ENCODE assay signal across 12 cellular contexts in genomic region chr1:156675271-156675708, GRCh38. TPM values are rescaled to one million over a fixed set of nuclear protein-coding genes. Genes with fewer than 3 reads are reported as not detected.
A peak's percentile ranks its signal among the peaks of the same experiment; 100 is the strongest.
DNase-seq lines count a peak whose midpoint lies in the region; ATAC-seq and TF ChIP-seq lines count a peak whose summit lies in the region.
"Had no signal": no experiment of that assay in that cellular context is flagged by ENCODE, and none has a peak within 500 bp of the region (broad histone marks: within the 10 kb centered on the region; RNA-seq: fewer than 3 reads in every experiment).

No MANE protein-coding gene starts in this region.

- H3K27me3 ChIP-seq in SK-N-SH (ENCODE audit: insufficient read depth), result no peaks in the 10 kb centered on the region

- peaks cover 37% of the 10 kb centered on the region for H3K9me3 Mint-ChIP-seq in glutamatergic neuron (ENCODE audit: unreplicated experiment)
- H3K9me3 Mint-ChIP-seq in osteocyte (ENCODE audit: unreplicated experiment), result no peaks in the 10 kb centered on the region
- H3K9me3 Mint-ChIP-seq: naive B cell had no signal

- DNase-seq in AG10803 (ENCODE audit: low read depth), result no peak
- DNase-seq in SK-N-SH, result peak; percentile 89
- DNase-seq in glutamatergic neuron, result no peak
- DNase-seq in osteocyte (ENCODE audit: extremely low spot score, unreplicated experiment), result no peak
- DNase-seq: activated naive CD4-positive, alpha-beta T cell treated with anti-CD3 and anti-CD28 coated beads, Interleukin-2, amount 50 U/mL, for 16 hours; erythroblast; naive B cell had no signal

- peak overlapping the region; percentile 41 for H3K4me3 ChIP-seq in AG10803 (ENCODE audit: low read length)
- peak overlapping the region; percentile 55 to 71 for H3K4me3 ChIP-seq in SK-N-SH (ENCODE audit: low read depth in 2 of 2, low read length in 1 of 2)

- peaks cover 23% of the 10 kb centered on the region for H3K79me2 ChIP-seq in SK-N-SH (ENCODE audit: insufficient read depth)

- H3K27ac Mint-ChIP-seq in glutamatergic neuron (ENCODE audit: unreplicated experiment) (peak overlapping the region; percentile 97), osteocyte (ENCODE audit: unreplicated experiment) (peak overlapping the region; percentile 73)
- H3K27ac Mint-ChIP-seq: naive B cell had no signal

- POLR2A ChIA-PET in SK-N-SH (lab: Yijun Ruan, JAX), result interaction anchor here (0.8 to 3.3 kb wide), 9 partner anchors 10 to 368 kb away, joined by 3 to 36 read pairs (median 4); partner anchors contain the start of genes CRABP2, ISG20L2, METTL25B and MRPL24

- peaks cover 3% of the 10 kb centered on the region for H3F3A ChIP-seq in SK-N-SH (replicated peaks; ENCODE audit: insufficient read depth)

- TF ChIP-seq RAD21 in SK-N-SH (IDR thresholded peaks at IDR 0.05; ENCODE audit: low read length), result no peak

- H3K9me3 ChIP-seq in SK-N-SH, result no peaks in the 10 kb centered on the region

- peak overlapping the region; percentile 98 for H3K4me2 ChIP-seq in SK-N-SH

- H3K4me1 Mint-ChIP-seq in glutamatergic neuron (ENCODE audit: low read depth, unreplicated experiment) (peaks cover 45% of the 10 kb centered on the region), osteocyte (ENCODE audit: unreplicated experiment) (peaks cover 45% of the 10 kb centered on the region)

- H3K27me3 Mint-ChIP-seq in glutamatergic neuron (ENCODE audit: unreplicated experiment), result peaks cover 29% of the 10 kb centered on the region
- H3K27me3 Mint-ChIP-seq in osteocyte (ENCODE audit: unreplicated experiment), result peaks cover 13% of the 10 kb centered on the region

- CTCF ChIA-PET in SK-N-SH (lab: Yijun Ruan, JAX), result interaction anchor here (0.7 to 45.5 kb wide), 12 partner anchors 14 to 218 kb away, joined by 3 to 2702 read pairs (median 13); partner anchors contain the start of genes CRABP2, HAPLN2, IQGAP3 and ISG20L2

- no peak for TF ChIP-seq CTCF in AG10803 (conservative IDR thresholded peaks at IDR 0.05; ENCODE audit: low read length)
- no peak for TF ChIP-seq CTCF in SK-N-SH (IDR thresholded peaks at IDR 0.05)
- no peak for TF ChIP-seq CTCF in glutamatergic neuron (IDR thresholded peaks at IDR 0.05; ENCODE audit: partially characterized antibody, unreplicated experiment)
- no peak for TF ChIP-seq CTCF in osteocyte (IDR thresholded peaks at IDR 0.05)

- H3K9ac ChIP-seq in SK-N-SH, result peak overlapping the region; percentile 65; the same call in 1 of the 2 replicates

- H4K20me1 ChIP-seq in SK-N-SH (ENCODE audit: insufficient read depth), result peaks cover 10% of the 10 kb centered on the region; the same call in 1 of the 2 replicates

- ATAC-seq in esophagus mucosa, result no peak
- ATAC-seq in GM18870 (IDR thresholded peaks at IDR 0.05; ENCODE audit: unreplicated experiment), result no peak
- ATAC-seq in HG03521 (IDR thresholded peaks at IDR 0.05; ENCODE audit: unreplicated experiment), result no peak
- no peak for ATAC-seq in HG03159 (IDR thresholded peaks at IDR 0.05; ENCODE audit: unreplicated experiment)

- WGBS in SK-N-SH (ENCODE audit: low lambda C conversion rate), result 26% methylated on average over 3 of the region's 8 CpGs

- peaks cover 12 to 26% of the 10 kb centered on the region in 2 experiments for H3K36me3 ChIP-seq in SK-N-SH (replicated peaks in 1 of 2; ENCODE audit: control insufficient read depth in 1 of 2, insufficient read depth in 2 of 2, low read length in 1 of 2)

- peaks cover 16% of the 10 kb centered on the region for H3K36me3 Mint-ChIP-seq in glutamatergic neuron (ENCODE audit: unreplicated experiment)
- H3K36me3 Mint-ChIP-seq in osteocyte (ENCODE audit: unreplicated experiment), result peaks cover 21% of the 10 kb centered on the region

- H3K9me2 ChIP-seq in SK-N-SH, result no peaks in the 10 kb centered on the region

- TF ChIP-seq EP300 in SK-N-SH (IDR thresholded peaks at IDR 0.05; ENCODE audit: borderline replicate concordance in 1 of 2, low read depth in 1 of 2, low read length in 1 of 2), result 0 out of 4 replicates have a peak, but pooled peaks of 1 of the 2 experiments have one; percentile 14

- H3K27ac ChIP-seq in SK-N-SH (ENCODE audit: low read depth in 2 of 2, low read length in 1 of 2), result peak overlapping the region in 1 of 2 experiments; percentile 87; a peak in 3 of 4 replicates
- H3K27ac ChIP-seq: C4-2B had no signal

- peak overlapping the region; percentile 27; the same call in 1 of the 2 replicates for H2AFZ ChIP-seq in SK-N-SH (ENCODE audit: low read depth)

- H3K4me3 Mint-ChIP-seq in glutamatergic neuron (ENCODE audit: unreplicated experiment) (peak overlapping the region; percentile 97), osteocyte (ENCODE audit: unreplicated experiment) (peak overlapping the region; percentile 63)

- H3K4me1 ChIP-seq in SK-N-SH (ENCODE audit: control insufficient read depth in 1 of 2, insufficient read depth in 2 of 2, low read depth in 1 of 2, low read length in 1 of 2), result peaks cover 21 to 50% of the 10 kb centered on the region in 2 experiments; a peak in 3 of 4 replicates

TF ChIP-seq in SK-N-SH, 30 proteins besides CTCF, POLR2A, EP300 and RAD21:
- peak; percentile 95 for TF ChIP-seq MXI1 (IDR thresholded peaks at IDR 0.05; ENCODE audit: low read depth, low read length)
- TF ChIP-seq POLR2AphosphoS5 (IDR thresholded peaks at IDR 0.05; ENCODE audit: low read depth, low read length), result no peak
- no peak for TF ChIP-seq TCF12 (IDR thresholded peaks at IDR 0.05)
- no peak for TF ChIP-seq PBX3 (IDR thresholded peaks at IDR 0.05)
- 0 out of 2 replicates have a peak, but pooled peaks have one; percentile 6 for TF ChIP-seq GATA2 (CRISPR knock-in tag; IDR thresholded peaks at IDR 0.05)
- no peak for TF ChIP-seq GABPA (IDR thresholded peaks at IDR 0.05; ENCODE audit: low read depth)
- TF ChIP-seq RCOR1 (IDR thresholded peaks at IDR 0.05; ENCODE audit: low read length), result no peak
- TF ChIP-seq FOSL2 (IDR thresholded peaks at IDR 0.05; ENCODE audit: borderline replicate concordance, low read depth), result no peak
- no peak for TF ChIP-seq RFX5 (IDR thresholded peaks at IDR 0.05; ENCODE audit: low read length)
- TF ChIP-seq MAX (IDR thresholded peaks at IDR 0.05; ENCODE audit: low read depth), result 0 out of 2 replicates have a peak, but pooled peaks have one; percentile 29
TF ChIP-seq in SK-N-SH: peak in this region for 3.

RNA-seq across cellular contexts. Expression of gene NES, which starts 1.9 kb away (rescaled TPM):
- polyA plus RNA-seq in SK-N-SH (2012; rRNA removed), result 12.6 and 15.8 TPM in 2 replicates
- polyA plus RNA-seq in SK-N-SH (2012; cell fraction: cytosol; rRNA removed), result 10.5 and 12.5 TPM in 2 replicates
- 28.7 and 40.4 TPM in 2 replicates for polyA plus RNA-seq in SK-N-SH (2012; cell fraction: nucleus; rRNA removed)
- total RNA-seq in glutamatergic neuron (ENCODE audit: unreplicated experiment) (375 TPM), osteocyte (24.2 and 26.5 TPM in 2 replicates), esophagus mucosa (3.0 TPM)

RNA-seq across cellular contexts. Expression of gene CRABP2, which starts 30.1 kb away (rescaled TPM):
- 13.3 and 42.1 TPM in 2 replicates for polyA plus RNA-seq in SK-N-SH (2012; rRNA removed)
- 27.0 TPM in 2 replicates for polyA plus RNA-seq in SK-N-SH (2012; cell fraction: cytosol; rRNA removed)
- polyA plus RNA-seq in SK-N-SH (2012; cell fraction: nucleus; rRNA removed), result 21.2 and 48.9 TPM in 2 replicates
- total RNA-seq in glutamatergic neuron (ENCODE audit: unreplicated experiment) (2.4 TPM), osteocyte (144 and 146 TPM in 2 replicates), esophagus mucosa (1,373 TPM)

RNA-seq across cellular contexts. Expression of gene BCAN, which starts 33.4 kb away (rescaled TPM):
- 0.13 and 0.25 TPM in 2 replicates for polyA plus RNA-seq in SK-N-SH (2012; rRNA removed)
- polyA plus RNA-seq in SK-N-SH (2012; cell fraction: cytosol; rRNA removed), result 0.08 and 0.25 TPM in 2 replicates
- 0.10 and 0.20 TPM in 2 replicates for polyA plus RNA-seq in SK-N-SH (2012; cell fraction: nucleus; rRNA removed)
- total RNA-seq in glutamatergic neuron (ENCODE audit: unreplicated experiment) (10.3 TPM), osteocyte (0.29 and 0.43 TPM in 2 replicates), esophagus mucosa (not detected)

RNA-seq across cellular contexts. Expression of gene METTL25B, which starts 53.0 kb away (rescaled TPM):
- 20.1 and 21.2 TPM in 2 replicates for polyA plus RNA-seq in SK-N-SH (2012; rRNA removed)
- polyA plus RNA-seq in SK-N-SH (2012; cell fraction: cytosol; rRNA removed), result 10.7 and 14.0 TPM in 2 replicates
- 51.7 and 72.4 TPM in 2 replicates for polyA plus RNA-seq in SK-N-SH (2012; cell fraction: nucleus; rRNA removed)
- 27.1 TPM for total RNA-seq in glutamatergic neuron (ENCODE audit: unreplicated experiment)
- 21.3 and 24.1 TPM in 2 replicates for total RNA-seq in osteocyte
- total RNA-seq in esophagus mucosa, result 23.5 TPM

RNA-seq across cellular contexts. Expression of gene ISG20L2, which starts 53.3 kb away (rescaled TPM):
- polyA plus RNA-seq in SK-N-SH (2012; rRNA removed), result 31.6 and 44.3 TPM in 2 replicates
- polyA plus RNA-seq in SK-N-SH (2012; cell fraction: cytosol; rRNA removed), result 28.2 and 36.0 TPM in 2 replicates
- polyA plus RNA-seq in SK-N-SH (2012; cell fraction: nucleus; rRNA removed), result 22.9 and 32.5 TPM in 2 replicates
- total RNA-seq in glutamatergic neuron (ENCODE audit: unreplicated experiment) (32.6 TPM), osteocyte (33.0 and 37.7 TPM in 2 replicates), esophagus mucosa (27.5 TPM)

Comparison
In these comparisons a context has a peak if more than half of its experiments do, and no peak if none do; other contexts are left out.
1. RNA of gene NES, which starts 1.9 kb away (total RNA-seq): 375 TPM in glutamatergic neuron (single experiment); 24.2 to 26.5 TPM in osteocyte and 3.0 TPM in esophagus mucosa (single experiment); every median in the first group is over 10 times any median in the second.
2. RNA of gene CRABP2, which starts 30.1 kb away (total RNA-seq): 1,373 TPM in esophagus mucosa (single experiment) and 144 to 146 TPM in osteocyte; 2.4 TPM in glutamatergic neuron (single experiment); every median in the first group is over 10 times any median in the second.